10 cellular contexts compared by ENCODE assay signal in genomic region chr13:106565127-106565775, GRCh38. TPM values are rescaled to one million over a fixed set of nuclear protein-coding genes. Genes with fewer than 3 reads are reported as not detected.
DNase-seq lines count a peak whose midpoint lies in the region; ATAC-seq and TF ChIP-seq lines count a peak whose summit lies in the region.
"Had no signal": no experiment of that assay in that cellular context is flagged by ENCODE, and none has a peak within 500 bp of the region (broad histone marks: within the 10 kb centered on the region; RNA-seq: fewer than 3 reads in every experiment).

No MANE protein-coding gene starts in this region.

- TF ChIP-seq EP300 in neural cell (conservative IDR thresholded peaks at IDR 0.05; ENCODE audit: poor library complexity, severe bottlenecking): no peak

- no peaks in the 10 kb centered on the region for H3F3A ChIP-seq in neural cell (ENCODE audit: insufficient read depth, low read length, poor library complexity, severe bottlenecking)

- H3K9me3 Mint-ChIP-seq in CD4-positive, CD25-positive, alpha-beta regulatory T cell: no peaks in the 10 kb centered on the region
- no peaks in the 10 kb centered on the region for H3K9me3 Mint-ChIP-seq in IgD-negative memory B cell
- no peaks in the 10 kb centered on the region for H3K9me3 Mint-ChIP-seq in MCF 10A (ENCODE audit: unreplicated experiment)

- peak overlapping the region; percentile 92 for H3K4me3 ChIP-seq in CD4-positive, CD25-positive, alpha-beta regulatory T cell (ENCODE audit: low read depth, low read length)
- H3K4me3 ChIP-seq in neural cell (ENCODE audit: low read length) (peak overlapping the region; percentile 97), H7 (ENCODE audit: insufficient read depth, low read depth, low read length) (no peak overlapping the region; the same call in 1 of the 2 replicates)

- H3K36me3 Mint-ChIP-seq in CD4-positive, CD25-positive, alpha-beta regulatory T cell: no peaks in the 10 kb centered on the region
- no peaks in the 10 kb centered on the region for H3K36me3 Mint-ChIP-seq in IgD-negative memory B cell
- H3K36me3 Mint-ChIP-seq in MCF 10A (ENCODE audit: insufficient read depth, unreplicated experiment): peaks cover 6% of the 10 kb centered on the region

- H2AFZ ChIP-seq in neural cell (ENCODE audit: low read depth, low read length): no peak overlapping the region

- H3K79me2 ChIP-seq in neural cell (replicated peaks; ENCODE audit: insufficient read depth, low read length): peaks cover 68% of the 10 kb centered on the region

- peaks cover 77% of the 10 kb centered on the region for H3K4me1 ChIP-seq in CD4-positive, CD25-positive, alpha-beta regulatory T cell (ENCODE audit: control insufficient read depth, insufficient read depth, low read length, poor library complexity, severe bottlenecking)

- H3K27me3 ChIP-seq in CD4-positive, CD25-positive, alpha-beta regulatory T cell (ENCODE audit: control insufficient read depth, insufficient read depth, low read length): no peaks in the 10 kb centered on the region
- H3K27me3 ChIP-seq in neural cell (ENCODE audit: insufficient read depth, low read depth, low read length): no peaks in the 10 kb centered on the region
- no peaks in the 10 kb centered on the region for H3K27me3 ChIP-seq in H7 (ENCODE audit: control insufficient read depth, insufficient read depth, low read length)

- H3K4me1 Mint-ChIP-seq in CD4-positive, CD25-positive, alpha-beta regulatory T cell: peaks cover 50 to 70% (median 62%) of the 10 kb centered on the region in 4 donors
- peaks cover 56 to 67% (median 60%) of the 10 kb centered on the region in 3 donors for H3K4me1 Mint-ChIP-seq in IgD-negative memory B cell
- peaks cover 49% of the 10 kb centered on the region for H3K4me1 Mint-ChIP-seq in MCF 10A (ENCODE audit: insufficient read depth, unreplicated experiment)

- H3K27ac ChIP-seq in CD4-positive, CD25-positive, alpha-beta regulatory T cell (ENCODE audit: insufficient read depth, low read length, poor library complexity, severe bottlenecking): peak overlapping the region; percentile 16
- no peak overlapping the region for H3K27ac ChIP-seq in neural cell (ENCODE audit: low read length)
- H3K27ac ChIP-seq: epithelial cell of prostate had no signal

- no peak for TF ChIP-seq RAD21 in neural cell (conservative IDR thresholded peaks at IDR 0.05)

- no peaks in the 10 kb centered on the region for H3K27me3 Mint-ChIP-seq in CD4-positive, CD25-positive, alpha-beta regulatory T cell
- H3K27me3 Mint-ChIP-seq in IgD-negative memory B cell: peaks cover 2% of the 10 kb centered on the region
- H3K27me3 Mint-ChIP-seq in MCF 10A (ENCODE audit: insufficient read depth, unreplicated experiment): no peaks in the 10 kb centered on the region

- H3K9ac ChIP-seq in neural cell (ENCODE audit: low read length): no peak overlapping the region

- no TSS peak for BruUV-seq in MCF 10A (replicated peaks; lab: Mats Ljungman, UMichigan)

- no peaks in the 10 kb centered on the region for H3K36me3 ChIP-seq in CD4-positive, CD25-positive, alpha-beta regulatory T cell (ENCODE audit: control insufficient read depth, insufficient read depth, low read length)
- H3K36me3 ChIP-seq in neural cell (ENCODE audit: insufficient read depth, low read length) (no peaks in the 10 kb centered on the region), H7 (replicated peaks; ENCODE audit: control insufficient read depth, insufficient read depth, low read length) (no peaks in the 10 kb centered on the region)

- H3K27ac Mint-ChIP-seq in CD4-positive, CD25-positive, alpha-beta regulatory T cell: peak overlapping the region; percentile 50 to 98 (median 93)
- peak overlapping the region in 2 of 3 donors; percentile 8 to 92 for H3K27ac Mint-ChIP-seq in IgD-negative memory B cell
- peak overlapping the region; percentile 32 for H3K27ac Mint-ChIP-seq in MCF 10A (ENCODE audit: low read depth, unreplicated experiment)

- H3K9me2 ChIP-seq in neural cell (ENCODE audit: insufficient read depth, low read length): no peaks in the 10 kb centered on the region

- intact Hi-C loops in MCF 10A (cut with micrococcal nuclease): loop anchor here (5.0 to 10.0 kb wide), 2 partner anchors 360 to 557 kb away; no protein-coding TSS in a partner anchor

- POLR2A ChIA-PET in MCF 10A (lab: Yijun Ruan, JAX): interaction anchor here (0.6 to 8.8 kb wide), 8 partner anchors 7 to 353 kb away, joined by 3 to 83 read pairs (median 10); partner anchors contain the start of gene EFNB2

- H3K9me3 ChIP-seq in CD4-positive, CD25-positive, alpha-beta regulatory T cell (ENCODE audit: control insufficient read depth in 2 of 2, low read length in 2 of 2): no peaks in the 10 kb centered on the region
- no peaks in the 10 kb centered on the region for H3K9me3 ChIP-seq in neural cell (ENCODE audit: low read length)

- no peak for ATAC-seq in CD4-positive, CD25-positive, alpha-beta regulatory T cell (ENCODE audit: low read depth in 2 of 2)
- ATAC-seq in GM21619 (IDR thresholded peaks at IDR 0.05; ENCODE audit: unreplicated experiment): no peak

- H3K4me2 ChIP-seq in neural cell (ENCODE audit: low read length): peak overlapping the region; percentile 98

- peak overlapping the region; percentile 88 to 99 (median 97) for H3K4me3 Mint-ChIP-seq in CD4-positive, CD25-positive, alpha-beta regulatory T cell
- H3K4me3 Mint-ChIP-seq in IgD-negative memory B cell (peak overlapping the region; percentile 59 to 97 (median 89)), MCF 10A (ENCODE audit: unreplicated experiment) (peak overlapping the region; percentile 81)

- DNase-seq in CD4-positive, CD25-positive, alpha-beta regulatory T cell: peak in 1 of 3 donors; percentile 11
- DNase-seq in MCF 10A (ENCODE audit: unreplicated experiment) (no peak), T1000 (lab: John Stamatoyannopoulos, UW) (no peak), H7 (no peak), HUDEP-2 (lab: John Stamatoyannopoulos, UW; ENCODE audit: unreplicated experiment in 76 of 76) (no peak)
- DNase-seq: stimulated activated CD4-positive, alpha-beta T cell treated with anti-CD3 and anti-CD28 coated beads, Interleukin-15, amount 100 ng/mL, for 24 hours had no signal

- TF ChIP-seq CTCF in MCF 10A (IDR thresholded peaks at IDR 0.05; ENCODE audit: unreplicated experiment) (no peak), neural cell (IDR thresholded peaks at IDR 0.05; ENCODE audit: poor library complexity, severe bottlenecking) (no peak)

- peaks cover 18% of the 10 kb centered on the region for H4K20me1 ChIP-seq in neural cell (ENCODE audit: insufficient read depth)

- CTCF ChIA-PET in MCF 10A (lab: Yijun Ruan, JAX): interaction anchor here (0.6 to 2.3 kb wide), 9 partner anchors 9 to 556 kb away, joined by 3 to 14 read pairs (median 4); partner anchors contain the start of gene EFNB2

TF ChIP-seq in neural cell, 6 proteins besides CTCF, POLR2A, EP300 and RAD21:
- no peak for TF ChIP-seq MXI1 (conservative IDR thresholded peaks at IDR 0.05; ENCODE audit: poor library complexity, severe bottlenecking)
- TF ChIP-seq EZH2 (IDR thresholded peaks at IDR 0.05; ENCODE audit: borderline replicate concordance, insufficient read depth, low read length, poor library complexity, severe bottlenecking): no peak
- no peak for TF ChIP-seq REST (IDR thresholded peaks at IDR 0.05; ENCODE audit: borderline replicate concordance)
- TF ChIP-seq TAF1 (IDR thresholded peaks at IDR 0.05; ENCODE audit: low read depth): no peak

RNA-seq across cellular contexts. Expression of gene ARGLU1, which starts 2.7 kb away (rescaled TPM):
- total RNA-seq in CD4-positive, CD25-positive, alpha-beta regulatory T cell: 235 TPM
- 10 to 100 TPM; 25.7 to 43.1 (median 31.9) TPM for polyA plus RNA-seq in CD4-positive, CD25-positive, alpha-beta regulatory T cell
- polyA plus RNA-seq in IgD-negative memory B cell (59.1 TPM), neural cell (943 and 967 TPM in 2 replicates)
- 91.7 and 94.4 TPM in 2 replicates for total RNA-seq in MCF 10A (2022)
- polyA minus RNA-seq in neural cell: 251 and 267 TPM in 2 replicates
- total RNA-seq in H7 (2014; rRNA removed; shearing (Covaris generic)): 45.9 and 89.9 TPM in 2 replicates

RNA-seq across cellular contexts. Expression of gene EFNB2, which starts 29.8 kb away (rescaled TPM):
- 0.49 TPM for total RNA-seq in CD4-positive, CD25-positive, alpha-beta regulatory T cell
- polyA plus RNA-seq in CD4-positive, CD25-positive, alpha-beta regulatory T cell: under 1 TPM in 2 of 4 donors, not detected in 2; 0.20 to 0.27 TPM
- polyA plus RNA-seq in IgD-negative memory B cell (0.10 TPM), neural cell (52.0 and 53.1 TPM in 2 replicates)
- total RNA-seq in MCF 10A (2022): 40.4 and 45.7 TPM in 2 replicates
- 103 and 111 TPM in 2 replicates for polyA minus RNA-seq in neural cell
- total RNA-seq in H7 (2014; rRNA removed; shearing (Covaris generic)): 14.7 and 17.1 TPM in 2 replicates

Comparison
In these comparisons a context has a peak if more than half of its experiments do, and no peak if none do; other contexts are left out.
1. H3K27ac Mint-ChIP-seq: peak in every context shown above with its lines; median percentile 93 in CD4-positive, CD25-positive, alpha-beta regulatory T cell; 50 in IgD-negative memory B cell; 32 in MCF 10A.
2. RNA of gene EFNB2, which starts 29.8 kb away (total RNA-seq): 40.4 to 45.7 TPM in MCF 10A and 14.7 to 17.1 TPM in H7; 0.49 TPM in CD4-positive, CD25-positive, alpha-beta regulatory T cell (single experiment); every median in the first group is over 10 times any median in the second.
3. Peak in every context shown above with its lines, with median percentiles within 50 percentile points of each other: H3K4me3 Mint-ChIP-seq.